In the genomic region with DNA sequence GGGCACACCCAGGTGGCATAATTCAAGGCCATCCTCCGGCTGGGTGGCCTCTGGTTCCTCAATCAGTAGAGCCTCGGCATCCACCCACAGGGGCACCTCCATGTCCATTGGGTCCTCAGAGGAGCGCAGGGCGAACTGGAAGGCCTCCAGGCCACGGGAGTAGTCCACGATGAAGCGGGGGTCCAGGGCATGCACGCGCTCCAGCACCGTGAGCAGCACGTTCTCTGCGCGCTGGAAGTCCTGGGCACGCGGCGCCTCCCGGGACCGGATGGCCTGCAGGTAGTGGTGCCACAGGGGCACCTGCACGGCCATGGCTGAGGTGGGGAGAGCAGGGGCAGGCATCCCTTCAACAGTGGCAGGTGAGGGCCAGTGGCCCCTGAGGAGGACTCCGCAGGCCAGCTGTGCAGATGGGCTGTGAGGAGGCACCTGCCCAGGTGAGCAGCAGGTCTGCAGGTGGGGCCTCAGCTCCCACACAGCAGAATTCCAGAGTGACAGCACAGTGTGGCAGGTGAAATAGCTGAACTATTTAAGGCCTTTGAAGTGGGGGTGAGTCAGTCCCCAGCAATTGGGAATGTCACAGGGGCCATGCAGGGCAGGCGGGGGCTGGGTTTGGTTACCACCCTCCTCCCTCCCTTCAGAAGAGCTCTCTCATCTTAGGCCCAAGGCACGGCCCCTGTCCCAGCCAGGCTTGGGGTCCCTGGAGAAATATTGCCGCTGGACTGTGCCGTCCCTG, we compare ENCODE assay signal across 1 cellular context.
TF ChIP-seq lines count a peak whose summit lies in the region.

A gene (minus strand): TSS at position 501 of the 733 bp plus-strand sequence. CDS start 159 bp downstream, at position 342.

TF ChIP-seq in A549, 52 proteins besides CTCF, POLR2A, EP300 and RAD21 (continued from another document):
- TF ChIP-seq, protein P1, sequence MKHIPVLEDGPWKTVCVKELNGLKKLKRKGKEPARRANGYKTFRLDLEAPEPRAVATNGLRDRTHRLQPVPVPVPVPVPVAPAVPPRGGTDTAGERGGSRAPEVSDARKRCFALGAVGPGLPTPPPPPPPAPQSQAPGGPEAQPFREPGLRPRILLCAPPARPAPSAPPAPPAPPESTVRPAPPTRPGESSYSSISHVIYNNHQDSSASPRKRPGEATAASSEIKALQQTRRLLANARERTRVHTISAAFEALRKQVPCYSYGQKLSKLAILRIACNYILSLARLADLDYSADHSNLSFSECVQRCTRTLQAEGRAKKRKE (CRISPR knock-in tag; IDR thresholded peaks at IDR 0.05; ENCODE audit: low read depth): no peak
- no peak for TF ChIP-seq ZC3H11A (IDR thresholded peaks at IDR 0.05)
- TF ChIP-seq RFX5 (IDR thresholded peaks at IDR 0.05): no peak
- TF ChIP-seq FOSB (CRISPR knock-in tag; IDR thresholded peaks at IDR 0.05): no peak
- TF ChIP-seq RARB (CRISPR knock-in tag; IDR thresholded peaks at IDR 0.05): no peak
- no peak for TF ChIP-seq POLR2AphosphoS2 (conservative IDR thresholded peaks at IDR 0.05; ENCODE audit: low read length)
- no peak for TF ChIP-seq EHMT2 (IDR thresholded peaks at IDR 0.05; ENCODE audit: low read depth)
